31 cellular contexts compared by ENCODE assay signal in genomic region chr19:48734625-48735024, GRCh38. TPM values are rescaled to one million over a fixed set of nuclear protein-coding genes. Genes with fewer than 3 reads are reported as not detected.
DNase-seq lines count a peak whose midpoint lies in the region; FAIRE-seq and TF ChIP-seq lines count a peak whose summit lies in the region.
"Had no signal": no experiment of that assay in that cellular context is flagged by ENCODE, and none has a peak within 500 bp of the region (broad histone marks: within the 10 kb centered on the region; RNA-seq: fewer than 3 reads in every experiment).

No MANE protein-coding gene starts in this region.

- H3K9ac ChIP-seq in H9 (ENCODE audit: extremely low read depth, insufficient read length, low read length) (no peak overlapping the region), mesenchymal stem cell (ENCODE audit: low read length) (no peak overlapping the region), smooth muscle cell (ENCODE audit: low read depth) (no peak overlapping the region), kidney (ENCODE audit: low read length in 2 of 2) (no peak overlapping the region)
- H3K9ac ChIP-seq: BLaER1 had no signal

- no CpG with 5 or more reads among the region's 9 CpGs for WGBS in H9 (ENCODE audit: extremely low coverage, insufficient read length, low lambda C conversion rate)
- 97% methylated on average over 9 of the region's 9 CpGs for whole genome bisulfite sequencing in mesenchymal stem cell
- 95% methylated on average over 9 of the region's 9 CpGs for WGBS in smooth muscle cell (ENCODE audit: low lambda C conversion rate)

- H3F3A ChIP-seq in smooth muscle cell (ENCODE audit: low read depth), result no peaks in the 10 kb centered on the region

- H2AFZ ChIP-seq in H9 (ENCODE audit: low read length), result no peak overlapping the region
- no peak overlapping the region for H2AFZ ChIP-seq in mesenchymal stem cell (ENCODE audit: low read depth, low read length)
- peak overlapping the region; percentile 84 for H2AFZ ChIP-seq in smooth muscle cell (ENCODE audit: low read depth)

- no peak overlapping the region for H2BK20ac ChIP-seq in H9 (ENCODE audit: low read depth, low read length, poor library complexity, severe bottlenecking)

- H4K20me1 ChIP-seq in H9 (ENCODE audit: control insufficient read depth, insufficient read depth, insufficient read length) (no peaks in the 10 kb centered on the region), smooth muscle cell (ENCODE audit: low read depth) (no peaks in the 10 kb centered on the region)
- H4K20me1 ChIP-seq: BLaER1 had no signal

- intact Hi-C loops in kidney (cut with DNase I), result no loop called here

- H3K4me1 Mint-ChIP-seq in H9, result peaks cover 11 to 33% of the 10 kb centered on the region in 2 experiments
- H3K4me1 Mint-ChIP-seq in chondrocyte (ENCODE audit: low read depth), result peaks cover 9% of the 10 kb centered on the region

- H3K4me3 Mint-ChIP-seq in H9, result peak overlapping the region; percentile 66 to 87
- peak overlapping the region; percentile 69 for H3K4me3 Mint-ChIP-seq in chondrocyte (ENCODE audit: unreplicated experiment)
- H3K4me3 Mint-ChIP-seq: activated CD8-positive, alpha-beta T cell treated with anti-CD3 and anti-CD28 coated beads, Interleukin-2, amount 10 ng/mL, durations not matched to agents 7 days and 5 days; natural killer cell; T-helper 2 cell treated with Interferon-gamma antibody and Interleukin-4, amounts not matched to agents 5 μg/mL and 100 μg/mL, for 36 hours had no signal

- H2BK5ac ChIP-seq in H9 (ENCODE audit: insufficient read length, low read length), result no peak overlapping the region
- H2BK5ac ChIP-seq in mesenchymal stem cell (ENCODE audit: low read depth, low read length, poor library complexity, severe bottlenecking), result no peak overlapping the region

- H4K91ac ChIP-seq in H9 (ENCODE audit: insufficient read length, low read depth, low read length), result no peak overlapping the region
- H4K91ac ChIP-seq in mesenchymal stem cell (ENCODE audit: low read length), result peak overlapping the region; percentile 11

- no peaks in the 10 kb centered on the region for H3K27me3 ChIP-seq in H9 (ENCODE audit: insufficient read depth, low read length)
- H3K27me3 ChIP-seq in mesenchymal stem cell (ENCODE audit: control insufficient read depth in 1 of 2, insufficient read depth in 1 of 2, low read length in 2 of 2), result peaks cover 5 to 52% of the 10 kb centered on the region in 2 experiments
- no peaks in the 10 kb centered on the region for H3K27me3 ChIP-seq in smooth muscle cell (ENCODE audit: low read depth)
- H3K27me3 ChIP-seq: BLaER1, pancreas, Peyer's patch, testis, vagina had no signal

- FAIRE-seq in kidney (lab: Jason Lieb, UNC), result no peak
- FAIRE-seq: bronchial epithelial cell, pancreas, small intestine had no signal

- no peaks in the 10 kb centered on the region for H3K9me3 Mint-ChIP-seq in H9
- H3K9me3 Mint-ChIP-seq in chondrocyte (ENCODE audit: low read depth), result no peaks in the 10 kb centered on the region
- H3K9me3 Mint-ChIP-seq: activated naive CD4-positive, alpha-beta T cell treated with anti-CD3 and anti-CD28 coated beads, Interleukin-2, amount 50 U/mL, for 72 hours; activated T-helper 2 cell treated with anti-CD3 and anti-CD28 coated beads, Interferon-gamma antibody, Interleukin-2, Interleukin-4, amounts not matched to agents 10 μg/mL and 5 μg/mL and 100 μg/mL, durations not matched to agents 14 hours and 24 hours and 36 hours; natural killer cell; T-helper 2 cell treated with Interferon-gamma antibody and Interleukin-4, amounts not matched to agents 5 μg/mL and 100 μg/mL, for 36 hours had no signal

- no peak overlapping the region for H4K8ac ChIP-seq in H9 (replicated peaks; ENCODE audit: insufficient read length, low read depth, low read length)
- H4K8ac ChIP-seq in mesenchymal stem cell (ENCODE audit: low read length), result peak overlapping the region; percentile 12

- H3K4me3 ChIP-seq in mesenchymal stem cell (ENCODE audit: insufficient read depth in 1 of 2, low read depth in 1 of 2, low read length in 2 of 2) (no peak overlapping the region), smooth muscle cell (peak overlapping the region; percentile 53), kidney (ENCODE audit: low read length in 2 of 2) (no peak overlapping the region)
- H3K4me3 ChIP-seq: BLaER1, mucosa of descending colon, pancreas had no signal

- H3K4ac ChIP-seq in H9 (ENCODE audit: low read depth, low read length) (no peak overlapping the region), mesenchymal stem cell (ENCODE audit: low read depth in 1 of 2, low read length in 2 of 2) (no peak overlapping the region)

- TF ChIP-seq CTCF in H9 (conservative IDR thresholded peaks at IDR 0.05), result no peak
- no peak for TF ChIP-seq CTCF in chondrocyte (IDR thresholded peaks at IDR 0.05)
- no peak for TF ChIP-seq CTCF in smooth muscle cell (IDR thresholded peaks at IDR 0.05; ENCODE audit: borderline replicate concordance, insufficient read depth, poor library complexity, severe bottlenecking)
- TF ChIP-seq CTCF in kidney (IDR thresholded peaks at IDR 0.05; ENCODE audit: borderline replicate concordance, extremely low read depth, insufficient read depth), result no peak

- H2BK12ac ChIP-seq in H9 (ENCODE audit: insufficient read length, low read depth, low read length) (no peak overlapping the region), mesenchymal stem cell (ENCODE audit: low read length in 2 of 2) (no peak overlapping the region)

- H3K18ac ChIP-seq in H9 (ENCODE audit: insufficient read length, low read depth, low read length), result no peak overlapping the region
- no peak overlapping the region for H3K18ac ChIP-seq in mesenchymal stem cell (ENCODE audit: low read depth in 1 of 2, low read length in 2 of 2)

- H3K9me3 ChIP-seq in H9 (ENCODE audit: control insufficient read depth, low read depth, low read length) (no peaks in the 10 kb centered on the region), mesenchymal stem cell (ENCODE audit: control insufficient read depth, low read length) (no peaks in the 10 kb centered on the region), smooth muscle cell (replicated peaks; ENCODE audit: low read depth) (no peaks in the 10 kb centered on the region), kidney (ENCODE audit: control insufficient read depth in 1 of 2, low read length in 2 of 2) (no peaks in the 10 kb centered on the region)
- H3K9me3 ChIP-seq: lower lobe of right lung, mucosa of descending colon, pancreas, Peyer's patch, testis, vagina had no signal

- H3K36me3 Mint-ChIP-seq in H9 (ENCODE audit: insufficient read depth in 1 of 3, low read depth in 3 of 3) (peaks cover 2 to 4% (median 3%) of the 10 kb centered on the region in 3 experiments; a peak in 3 of 7 replicates), chondrocyte (ENCODE audit: low read depth) (peaks cover 2% of the 10 kb centered on the region)
- H3K36me3 Mint-ChIP-seq: activated naive CD4-positive, alpha-beta T cell treated with anti-CD3 and anti-CD28 coated beads, Interleukin-2, amount 50 U/mL, for 72 hours; natural killer cell had no signal

- H3K79me1 ChIP-seq in H9 (ENCODE audit: insufficient read depth, low read depth, low read length, poor library complexity, severe bottlenecking) (no peaks in the 10 kb centered on the region), mesenchymal stem cell (replicated peaks; ENCODE audit: low read length, poor library complexity, severe bottlenecking) (no peaks in the 10 kb centered on the region)

- H3K23me2 ChIP-seq in H9 (ENCODE audit: insufficient read length, low read depth, low read length, poor library complexity, severe bottlenecking), result peaks cover 9% of the 10 kb centered on the region

- no peaks in the 10 kb centered on the region for H3K36me3 ChIP-seq in mesenchymal stem cell (ENCODE audit: control insufficient read depth in 1 of 2, insufficient read depth in 2 of 2, low read depth in 1 of 2, low read length in 2 of 2)
- no peaks in the 10 kb centered on the region for H3K36me3 ChIP-seq in smooth muscle cell (ENCODE audit: low read depth)
- H3K36me3 ChIP-seq in kidney (ENCODE audit: control insufficient read depth in 1 of 2, insufficient read depth in 2 of 2, low read length in 2 of 2), result no peaks in the 10 kb centered on the region
- H3K36me3 ChIP-seq: pancreas, Peyer's patch, vagina had no signal

- no peak overlapping the region for H3T11ph ChIP-seq in H9 (ENCODE audit: low read length)

- H3K79me2 ChIP-seq in H9 (ENCODE audit: insufficient read depth, low read length), result no peaks in the 10 kb centered on the region
- H3K79me2 ChIP-seq in smooth muscle cell (ENCODE audit: low read depth), result no peaks in the 10 kb centered on the region

- H3K27ac ChIP-seq in H9 (ENCODE audit: insufficient read length, low read depth, low read length) (no peak overlapping the region), mesenchymal stem cell (ENCODE audit: low read length, poor library complexity, severe bottlenecking) (no peak overlapping the region), smooth muscle cell (ENCODE audit: low read depth) (no peak overlapping the region), kidney (ENCODE audit: low read depth in 2 of 2, low read length in 2 of 2) (no peak overlapping the region)
- H3K27ac ChIP-seq: BLaER1, lower lobe of right lung, pancreas, Peyer's patch, testis, vagina had no signal

- H3K14ac ChIP-seq in H9 (ENCODE audit: insufficient read depth, low read length), result no peak overlapping the region
- H3K14ac ChIP-seq in mesenchymal stem cell (ENCODE audit: low read length in 2 of 2), result no peak overlapping the region

- H3K27me3 Mint-ChIP-seq in H9 (ENCODE audit: low read depth) (peaks cover 6% of the 10 kb centered on the region), chondrocyte (ENCODE audit: low read depth) (no peaks in the 10 kb centered on the region)

- no peak overlapping the region for H2AK5ac ChIP-seq in H9 (ENCODE audit: insufficient read length, low read length)
- H2AK5ac ChIP-seq in mesenchymal stem cell (ENCODE audit: low read length, severe bottlenecking), result no peak overlapping the region

- H4K5ac ChIP-seq in H9 (ENCODE audit: insufficient read length, low read depth, low read length), result no peak overlapping the region

- H3K23ac ChIP-seq in H9 (ENCODE audit: insufficient read length, low read depth, low read length), result no peak overlapping the region
- no peak overlapping the region for H3K23ac ChIP-seq in mesenchymal stem cell (ENCODE audit: low read length in 2 of 2)

- H3K4me2 ChIP-seq in H9 (ENCODE audit: insufficient read depth, insufficient read length, low read length), result no peak overlapping the region
- H3K4me2 ChIP-seq in mesenchymal stem cell (ENCODE audit: low read length, poor library complexity, severe bottlenecking), result no peak overlapping the region
- peak overlapping the region; percentile 85 for H3K4me2 ChIP-seq in smooth muscle cell
- H3K4me2 ChIP-seq: BLaER1 had no signal

- H2BK120ac ChIP-seq in H9 (ENCODE audit: low read depth, low read length, poor library complexity, severe bottlenecking), result no peak overlapping the region
- H2BK120ac ChIP-seq in mesenchymal stem cell (ENCODE audit: low read depth, low read length), result no peak overlapping the region

- no peak overlapping the region for H3K56ac ChIP-seq in H9 (ENCODE audit: insufficient read length, low read depth, low read length)

- H2BK15ac ChIP-seq in H9 (ENCODE audit: low read depth, low read length) (no peak overlapping the region), mesenchymal stem cell (ENCODE audit: low read depth, poor library complexity, severe bottlenecking) (no peak overlapping the region)

- H3K4me1 ChIP-seq in H9 (ENCODE audit: insufficient read depth, low read length) (no peaks in the 10 kb centered on the region; the same call in 1 of the 2 replicates), mesenchymal stem cell (ENCODE audit: control insufficient read depth, insufficient read depth, low read depth, low read length) (peaks cover 14% of the 10 kb centered on the region), smooth muscle cell (ENCODE audit: low read depth) (peaks cover 9% of the 10 kb centered on the region), kidney (ENCODE audit: control insufficient read depth in 1 of 2, insufficient read depth in 1 of 2, low read depth in 1 of 2, low read length in 2 of 2) (peaks cover 0 to 6% of the 10 kb centered on the region in 2 donors)
- H3K4me1 ChIP-seq: testis had no signal

- no peak overlapping the region; a peak in 1 of 7 replicates for H3K27ac Mint-ChIP-seq in H9
- H3K27ac Mint-ChIP-seq in chondrocyte (ENCODE audit: unreplicated experiment), result peak overlapping the region; percentile 8
- H3K27ac Mint-ChIP-seq: activated CD8-positive, alpha-beta T cell treated with anti-CD3 and anti-CD28 coated beads, Interleukin-2, amount 10 ng/mL, durations not matched to agents 7 days and 5 days; activated naive CD4-positive, alpha-beta T cell treated with anti-CD3 and anti-CD28 coated beads, Interleukin-2, amount 50 U/mL, for 72 hours; activated T-helper 2 cell treated with anti-CD3 and anti-CD28 coated beads, Interferon-gamma antibody, Interleukin-2, Interleukin-4, amounts not matched to agents 10 μg/mL and 5 μg/mL and 100 μg/mL, durations not matched to agents 14 hours and 24 hours and 36 hours; natural killer cell; T-helper 2 cell treated with Interferon-gamma antibody and Interleukin-4, amounts not matched to agents 5 μg/mL and 100 μg/mL, for 36 hours had no signal

- DNase-seq in H9 (no peak), chondrocyte (ENCODE audit: low spot score) (no peak), mesenchymal stem cell (no peak), smooth muscle cell (lab: John Stamatoyannopoulos, UW; ENCODE audit: unreplicated experiment) (no peak), kidney (no peak), NCI-H2171 treated with DMSO at 0.1 percent for 48 hours (lab: John Stamatoyannopoulos, UW) (no peak), SW480 (ENCODE audit: low spot score) (no peak)
- DNase-seq: activated CD8-positive, alpha-beta T cell treated with anti-CD3 and anti-CD28 coated beads, Interleukin-2, amount 10 ng/mL, durations not matched to agents 7 days and 5 days; HCEC 1CT; Kasumi-1; kidney glomerular epithelial cell; natural killer cell; NCI-H1417 treated with DMSO at 0.1 percent for 48 hours; NCI-H446; NCI-H774; pancreas; SHP77; stimulated activated naive CD8-positive, alpha-beta T cell treated with anti-CD3 and anti-CD28 coated beads, Interleukin-15, Interleukin-2, amounts not matched to agents 100 U/mL and 50 U/mL, for 24 hours; testis had no signal

RNA-seq across cellular contexts. Expression of gene RASIP1, which starts 5.8 kb away (rescaled TPM):
- 2.4 and 2.8 TPM in 2 replicates for total RNA-seq in H9 (2021)
- 0.31 to 1.00 TPM (median 0.62 TPM) in 3 replicates for total RNA-seq in chondrocyte
- 0.98 TPM for polyA plus RNA-seq in mesenchymal stem cell (2013, experiment 1 of 2)
- 1.00 TPM for polyA plus RNA-seq in mesenchymal stem cell (2013, experiment 2 of 2)
- total RNA-seq in smooth muscle cell, result 0.27 and 0.81 TPM in 2 replicates
- polyA plus RNA-seq in smooth muscle cell, result 2.7 and 3.5 TPM in 2 replicates
- 23.3 TPM for total RNA-seq in kidney
- 13.6 TPM for polyA plus RNA-seq in kidney (ENCODE audit: insufficient read depth, low read depth, low replicate concordance)
- total RNA-seq: natural killer cell had no signal

RNA-seq across cellular contexts. Expression of gene IZUMO1, which starts 12.1 kb away (rescaled TPM):
- total RNA-seq in H9 (2021) (2.6 and 3.7 TPM in 2 replicates), chondrocyte (not detected in 3 replicates), smooth muscle cell (0.45 TPM in 1 of 2 replicates, not detected in the other), kidney (0.79 TPM)
- polyA plus RNA-seq in mesenchymal stem cell (2013, experiment 1 of 2), result not detected
- polyA plus RNA-seq in mesenchymal stem cell (2013, experiment 2 of 2), result not detected
- polyA plus RNA-seq in smooth muscle cell (not detected in 2 replicates), kidney (ENCODE audit: insufficient read depth, low read depth, low replicate concordance) (not detected)
- total RNA-seq: activated CD8-positive, alpha-beta T cell treated with anti-CD3 and anti-CD28 coated beads, Interleukin-2, amount 10 ng/mL, durations not matched to agents 7 days and 5 days; activated naive CD4-positive, alpha-beta T cell treated with anti-CD3 and anti-CD28 coated beads, Interleukin-2, amount 50 U/mL, for 72 hours; G401; glomerular endothelial cell; mucosa of descending colon; natural killer cell; Peyer's patch had no signal

RNA-seq across cellular contexts. Expression of gene MAMSTR, which starts 15.1 kb away (rescaled TPM):
- total RNA-seq in H9 (2021), result 1.4 and 1.6 TPM in 2 replicates
- total RNA-seq in chondrocyte, result 1.6 to 2.9 TPM (median 1.7 TPM) in 3 replicates
- 1.3 TPM for polyA plus RNA-seq in mesenchymal stem cell (2013, experiment 1 of 2)
- 0.99 TPM for polyA plus RNA-seq in mesenchymal stem cell (2013, experiment 2 of 2)
- 0.22 and 0.58 TPM in 2 replicates for total RNA-seq in smooth muscle cell
- 3.2 and 3.9 TPM in 2 replicates for polyA plus RNA-seq in smooth muscle cell
- 2.2 TPM for total RNA-seq in kidney
- 3.6 TPM for polyA plus RNA-seq in kidney (ENCODE audit: insufficient read depth, low read depth, low replicate concordance)

RNA-seq across cellular contexts. Expression of gene FUT1, which starts 17.8 kb away (rescaled TPM):
- total RNA-seq in H9 (2021) (15.9 and 16.1 TPM in 2 replicates), chondrocyte (0.44 to 0.52 TPM in 2 of 3 replicates, not detected in the other), smooth muscle cell (0.58 TPM in 2 replicates), kidney (4.3 TPM)
- polyA plus RNA-seq in mesenchymal stem cell (2013, experiment 1 of 2), result 0.12 TPM
- 0.10 TPM for polyA plus RNA-seq in mesenchymal stem cell (2013, experiment 2 of 2)
- polyA plus RNA-seq in smooth muscle cell (0.51 and 1.8 TPM in 2 replicates), kidney (ENCODE audit: insufficient read depth, low read depth, low replicate concordance) (2.3 TPM)
- total RNA-seq: G401 had no signal

RNA-seq across cellular contexts. Expression of gene FGF21, which starts 20.7 kb away (rescaled TPM):
- total RNA-seq in H9 (2021) (0.55 and 0.90 TPM in 2 replicates), chondrocyte (not detected in 3 replicates), smooth muscle cell (not detected in 2 replicates), kidney (not detected)
- not detected for polyA plus RNA-seq in mesenchymal stem cell (2013, experiment 1 of 2)
- polyA plus RNA-seq in mesenchymal stem cell (2013, experiment 2 of 2), result not detected
- polyA plus RNA-seq in smooth muscle cell (not detected in 2 replicates), kidney (ENCODE audit: insufficient read depth, low read depth, low replicate concordance) (not detected)
- total RNA-seq: activated CD8-positive, alpha-beta T cell treated with anti-CD3 and anti-CD28 coated beads, Interleukin-2, amount 10 ng/mL, durations not matched to agents 7 days and 5 days; activated naive CD4-positive, alpha-beta T cell treated with anti-CD3 and anti-CD28 coated beads, Interleukin-2, amount 50 U/mL, for 72 hours; activated T-helper 2 cell treated with anti-CD3 and anti-CD28 coated beads, Interferon-gamma antibody, Interleukin-2, Interleukin-4, amounts not matched to agents 10 μg/mL and 5 μg/mL and 100 μg/mL, durations not matched to agents 14 hours and 24 hours and 36 hours; bronchial epithelial cell; G401; glomerular endothelial cell; lower lobe of right lung; mucosa of descending colon; natural killer cell; Peyer's patch; testis; vagina had no signal
- polyA plus RNA-seq: pancreas had no signal
